In genomic region chr10:69224862-69225657, GRCh38 we compare ENCODE assay signal across 13 cellular contexts. TPM values are rescaled to one million over a fixed set of nuclear protein-coding genes. Genes with fewer than 3 reads are reported as not detected.
A peak's percentile ranks its signal among the peaks of the same experiment; 100 is the strongest.
DNase-seq lines count a peak whose midpoint lies in the region; ATAC-seq, FAIRE-seq and TF ChIP-seq lines count a peak whose summit lies in the region.
"Had no signal": no experiment of that assay in that cellular context is flagged by ENCODE, and none has a peak within 500 bp of the region (broad histone marks: within the 10 kb centered on the region; RNA-seq: fewer than 3 reads in every experiment).

No MANE protein-coding gene starts in this region.

- no peak for FAIRE-seq in A549 (lab: Jason Lieb, UNC)
- FAIRE-seq: GM18507 had no signal

- TF ChIP-seq EP300 in A549 (IDR thresholded peaks at IDR 0.05), result no peak

- no peaks in the 10 kb centered on the region for H3K9me3 ChIP-seq in A549
- H3K9me3 ChIP-seq: heart right ventricle had no signal

- ATAC-seq in A549, result no peak
- no peak for ATAC-seq in HG03280 (IDR thresholded peaks at IDR 0.05; ENCODE audit: unreplicated experiment)
- ATAC-seq: heart right ventricle; naive thymus-derived CD8-positive, alpha-beta T cell; Panc1 had no signal

- CTCF ChIA-PET in A549 (lab: Yijun Ruan, JAX), result interaction anchor here (2.3 kb wide), 1 partner anchor 13 kb away, joined by 6 read pairs; no protein-coding TSS in a partner anchor

- H3K27ac Mint-ChIP-seq in activated T-helper 1 cell treated with anti-CD3 and anti-CD28 coated beads, Interleukin-12 subunit alpha, Interleukin-12 subunit beta, Interleukin-2, Interleukin-4 antibody, amounts not matched to agents 30 ng/mL and 10 ng/mL and 1 ng/mL, durations not matched to agents 14 hours and 24 hours and 36 hours, result peak overlapping the region; percentile 84

- H3K27ac ChIP-seq in A549, result peak overlapping the region in 1 of 2 experiments; percentile 38; a peak in 1 of 6 replicates

- DNase-seq in A549 (ENCODE audit: low read depth in 1 of 2, low spot score in 1 of 2), result no peak
- DNase-seq in GM12865 (ENCODE audit: low read depth), result peak; percentile 26
- DNase-seq in activated T-helper 1 cell treated with anti-CD3 and anti-CD28 coated beads, Interleukin-12 subunit alpha, Interleukin-12 subunit beta, Interleukin-2, Interleukin-4 antibody, amounts not matched to agents 30 ng/mL and 10 ng/mL and 1 ng/mL, durations not matched to agents 14 hours and 24 hours and 36 hours (ENCODE audit: low spot score), result no peak
- peak; percentile 27 for DNase-seq in iris pigment epithelial cell (ENCODE audit: low read depth)
- DNase-seq in RKO (ENCODE audit: low spot score), result no peak
- DNase-seq in putamen (ENCODE audit: low spot score), result no peak
- DNase-seq in amniotic stem cell (lab: John Stamatoyannopoulos, UW), result no peak
- DNase-seq: heart right ventricle; naive thymus-derived CD8-positive, alpha-beta T cell; NCI-H1694 had no signal

- intact Hi-C loops in activated T-helper 1 cell treated with anti-CD3 and anti-CD28 coated beads, Interleukin-12 subunit alpha, Interleukin-12 subunit beta, Interleukin-2, Interleukin-4 antibody, amounts not matched to agents 30 ng/mL and 10 ng/mL and 1 ng/mL, durations not matched to agents 14 hours and 24 hours and 36 hours (cut with micrococcal nuclease), result no loop called here

- no peaks in the 10 kb centered on the region for H3K9me3 Mint-ChIP-seq in activated T-helper 1 cell treated with anti-CD3 and anti-CD28 coated beads, Interleukin-12 subunit alpha, Interleukin-12 subunit beta, Interleukin-2, Interleukin-4 antibody, amounts not matched to agents 30 ng/mL and 10 ng/mL and 1 ng/mL, durations not matched to agents 14 hours and 24 hours and 36 hours
- H3K9me3 Mint-ChIP-seq: naive thymus-derived CD8-positive, alpha-beta T cell had no signal

- WGBS in A549 (ENCODE audit: missing lambda C conversion rate), result 74% methylated on average over 10 of the region's 10 CpGs

- no peak for TF ChIP-seq RAD21 in A549 (conservative IDR thresholded peaks at IDR 0.05 in 1 of 2, IDR thresholded peaks at IDR 0.05 in 1 of 2)

- no peak for TF ChIP-seq POLR2A in A549 (IDR thresholded peaks at IDR 0.05; ENCODE audit: low read length)

- POLR2A ChIA-PET in A549 (lab: Yijun Ruan, JAX), result no interaction called here

- peak overlapping the region; percentile 60 for H3K4me3 Mint-ChIP-seq in activated T-helper 1 cell treated with anti-CD3 and anti-CD28 coated beads, Interleukin-12 subunit alpha, Interleukin-12 subunit beta, Interleukin-2, Interleukin-4 antibody, amounts not matched to agents 30 ng/mL and 10 ng/mL and 1 ng/mL, durations not matched to agents 14 hours and 24 hours and 36 hours

- H3K4me3 ChIP-seq in A549 (no peak overlapping the region), GM12865 (ENCODE audit: low read depth, low read length) (no peak overlapping the region)
- H3K4me3 ChIP-seq: heart right ventricle had no signal

- peaks cover 61% of the 10 kb centered on the region for H3K4me1 ChIP-seq in A549

- TF ChIP-seq CTCF in A549 (IDR thresholded peaks at IDR 0.05) (no peak), GM12865 (IDR thresholded peaks at IDR 0.05; ENCODE audit: insufficient read depth, low read depth, low read length, missing control alignments) (no peak)

- peak overlapping the region; percentile 29; the same call in 1 of the 3 replicates for H3K4me2 ChIP-seq in A549

- peaks cover 75% of the 10 kb centered on the region for H3K4me1 Mint-ChIP-seq in activated T-helper 1 cell treated with anti-CD3 and anti-CD28 coated beads, Interleukin-12 subunit alpha, Interleukin-12 subunit beta, Interleukin-2, Interleukin-4 antibody, amounts not matched to agents 30 ng/mL and 10 ng/mL and 1 ng/mL, durations not matched to agents 14 hours and 24 hours and 36 hours (ENCODE audit: low read depth)

- no peaks in the 10 kb centered on the region for H3K27me3 Mint-ChIP-seq in activated T-helper 1 cell treated with anti-CD3 and anti-CD28 coated beads, Interleukin-12 subunit alpha, Interleukin-12 subunit beta, Interleukin-2, Interleukin-4 antibody, amounts not matched to agents 30 ng/mL and 10 ng/mL and 1 ng/mL, durations not matched to agents 14 hours and 24 hours and 36 hours (ENCODE audit: insufficient read depth)

- H3K36me3 Mint-ChIP-seq in activated T-helper 1 cell treated with anti-CD3 and anti-CD28 coated beads, Interleukin-12 subunit alpha, Interleukin-12 subunit beta, Interleukin-2, Interleukin-4 antibody, amounts not matched to agents 30 ng/mL and 10 ng/mL and 1 ng/mL, durations not matched to agents 14 hours and 24 hours and 36 hours (ENCODE audit: low read depth), result no peaks in the 10 kb centered on the region
- H3K36me3 Mint-ChIP-seq: naive thymus-derived CD8-positive, alpha-beta T cell had no signal

TF ChIP-seq in A549, 52 proteins besides CTCF, POLR2A, EP300 and RAD21:
- TF ChIP-seq RCOR1 (IDR thresholded peaks at IDR 0.05; ENCODE audit: low read depth, low read length) (no peak), MAFK (IDR thresholded peaks at IDR 0.05; ENCODE audit: partially characterized antibody) (peak; percentile 47), CHD4 (IDR thresholded peaks at IDR 0.05; ENCODE audit: borderline replicate concordance) (no peak)

RNA-seq across cellular contexts. Expression of gene HKDC1, which starts 4.9 kb away (rescaled TPM):
- polyA plus RNA-seq in A549 (2011; rRNA removed) (28.5 and 32.8 TPM in 2 replicates), A549 (2017; fragmentation: RNase III; extraction: RNeasy Plus Mini Kit Qiagen cat#74134 plus additional on column Dnase treatment) (24.0 to 33.2 TPM (median 32.5 TPM) in 3 replicates)
- polyA plus RNA-seq in A549 (2012; cell fraction: cytosol; rRNA removed), result 11.2 and 12.7 TPM in 2 replicates
- polyA plus RNA-seq in A549 (2012; cell fraction: nucleus; rRNA removed), result 30.4 and 34.9 TPM in 2 replicates
- polyA minus RNA-seq in A549 (2011; rRNA and poly(A)+ RNA removed), result 25.6 and 29.2 TPM in 2 replicates
- total RNA-seq in activated T-helper 1 cell treated with anti-CD3 and anti-CD28 coated beads, Interleukin-12 subunit alpha, Interleukin-12 subunit beta, Interleukin-2, Interleukin-4 antibody, amounts not matched to agents 30 ng/mL and 10 ng/mL and 1 ng/mL, durations not matched to agents 14 hours and 24 hours and 36 hours, result 0.05 and 0.12 TPM in 2 replicates

RNA-seq across cellular contexts. Expression of gene SUPV3L1, which starts 45.0 kb away (rescaled TPM):
- polyA plus RNA-seq in A549 (2011; rRNA removed), result 55.5 and 57.4 TPM in 2 replicates
- 23.1 and 24.0 TPM in 2 replicates for polyA plus RNA-seq in A549 (2012; cell fraction: cytosol; rRNA removed)
- polyA plus RNA-seq in A549 (2012; cell fraction: nucleus; rRNA removed), result 21.6 and 44.3 TPM in 2 replicates
- polyA plus RNA-seq in A549 (2017; fragmentation: RNase III; extraction: RNeasy Plus Mini Kit Qiagen cat#74134 plus additional on column Dnase treatment), result 31.4 to 35.0 TPM (median 31.9 TPM) in 3 replicates
- polyA minus RNA-seq in A549 (2011; rRNA and poly(A)+ RNA removed), result 28.4 and 36.3 TPM in 2 replicates
- 67.5 and 69.1 TPM in 2 replicates for total RNA-seq in activated T-helper 1 cell treated with anti-CD3 and anti-CD28 coated beads, Interleukin-12 subunit alpha, Interleukin-12 subunit beta, Interleukin-2, Interleukin-4 antibody, amounts not matched to agents 30 ng/mL and 10 ng/mL and 1 ng/mL, durations not matched to agents 14 hours and 24 hours and 36 hours

RNA-seq across cellular contexts. Expression of gene HK1, which starts 53.2 kb away (rescaled TPM):
- polyA plus RNA-seq in A549 (2011; rRNA removed), result 17.3 and 21.6 TPM in 2 replicates
- 15.7 and 17.5 TPM in 2 replicates for polyA plus RNA-seq in A549 (2012; cell fraction: cytosol; rRNA removed)
- polyA plus RNA-seq in A549 (2012; cell fraction: nucleus; rRNA removed), result 24.5 and 28.5 TPM in 2 replicates
- 50.6 to 58.9 TPM (median 51.3 TPM) in 3 replicates for polyA plus RNA-seq in A549 (2017; fragmentation: RNase III; extraction: RNeasy Plus Mini Kit Qiagen cat#74134 plus additional on column Dnase treatment)
- polyA minus RNA-seq in A549 (2011; rRNA and poly(A)+ RNA removed), result 23.5 and 27.1 TPM in 2 replicates
- total RNA-seq in activated T-helper 1 cell treated with anti-CD3 and anti-CD28 coated beads, Interleukin-12 subunit alpha, Interleukin-12 subunit beta, Interleukin-2, Interleukin-4 antibody, amounts not matched to agents 30 ng/mL and 10 ng/mL and 1 ng/mL, durations not matched to agents 14 hours and 24 hours and 36 hours, result 155 and 161 TPM in 2 replicates

Comparison
In these comparisons a context has a peak if more than half of its experiments do, and no peak if none do; other contexts are left out.
1. DNase-seq: peak in GM12865 (single experiment) and iris pigment epithelial cell (single experiment); none in A549 (0 of 2), activated T-helper 1 cell treated with anti-CD3 and anti-CD28 coated beads, Interleukin-12 subunit alpha, Interleukin-12 subunit beta, Interleukin-2, Interleukin-4 antibody, amounts not matched to agents 30 ng/mL and 10 ng/mL and 1 ng/mL, durations not matched to agents 14 hours and 24 hours and 36 hours (single experiment), RKO (single experiment), putamen (single experiment) and amniotic stem cell (single experiment).